11 cellular contexts compared by ENCODE assay signal in the genomic region with DNA sequence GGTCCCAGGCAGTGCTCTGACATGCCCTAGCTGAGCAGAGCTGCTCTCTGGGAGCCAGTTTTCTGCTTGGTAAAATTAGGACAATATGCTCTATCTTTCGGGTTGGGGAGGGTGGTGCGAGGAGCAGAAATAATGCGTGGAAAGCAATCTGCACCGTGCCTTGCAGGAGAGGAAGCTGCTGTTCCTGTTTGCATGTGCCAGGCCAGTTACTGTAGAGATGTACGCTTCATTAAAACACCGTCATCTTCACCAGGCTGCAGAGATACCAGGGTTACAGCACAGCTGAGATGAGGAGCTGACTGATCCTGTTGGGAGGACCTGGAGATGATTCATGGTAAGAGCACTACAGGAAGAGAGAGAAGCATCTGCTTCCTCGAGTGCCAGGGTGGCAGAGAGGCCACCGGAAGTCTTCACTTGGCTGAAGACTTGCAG. TPM values are rescaled to one million over a fixed set of nuclear protein-coding genes. Genes with fewer than 3 reads are reported as not detected.
DNase-seq lines count a peak whose midpoint lies in the region; ATAC-seq and TF ChIP-seq lines count a peak whose summit lies in the region.
"Had no signal": no experiment of that assay in that cellular context is flagged by ENCODE, and none has a peak within 500 bp of the region (broad histone marks: within the 10 kb centered on the region; RNA-seq: fewer than 3 reads in every experiment).

No MANE protein-coding gene starts in this region.

- H4K20me1 ChIP-seq in osteoblast (ENCODE audit: insufficient read depth, low read length): no peaks in the 10 kb centered on the region

- no peaks in the 10 kb centered on the region for H3K27me3 ChIP-seq in osteoblast (ENCODE audit: insufficient read depth, low read length)
- H3K27me3 ChIP-seq: suprapubic skin had no signal

- peak overlapping the region; percentile 74 for H3K27ac Mint-ChIP-seq in T-helper 2 cell treated with Interferon-gamma antibody and Interleukin-4, amounts not matched to agents 5 μg/mL and 100 μg/mL, for 36 hours

- no peaks in the 10 kb centered on the region for H3K9me3 Mint-ChIP-seq in T-helper 2 cell treated with Interferon-gamma antibody and Interleukin-4, amounts not matched to agents 5 μg/mL and 100 μg/mL, for 36 hours

- H3K9me3 ChIP-seq in osteoblast (ENCODE audit: low read depth, low read length): no peaks in the 10 kb centered on the region
- H3K9me3 ChIP-seq: suprapubic skin had no signal

- H3K4me1 Mint-ChIP-seq in T-helper 2 cell treated with Interferon-gamma antibody and Interleukin-4, amounts not matched to agents 5 μg/mL and 100 μg/mL, for 36 hours (ENCODE audit: low read depth): peaks cover 24% of the 10 kb centered on the region

- H3K4me3 Mint-ChIP-seq in T-helper 2 cell treated with Interferon-gamma antibody and Interleukin-4, amounts not matched to agents 5 μg/mL and 100 μg/mL, for 36 hours: peak overlapping the region; percentile 40

- H3K27ac ChIP-seq in osteoblast (ENCODE audit: low read depth, low read length): no peak overlapping the region
- H3K27ac ChIP-seq: suprapubic skin had no signal

- ATAC-seq in esophagus mucosa (peak; percentile 82), HG02798 (IDR thresholded peaks at IDR 0.05; ENCODE audit: poor library complexity, unreplicated experiment) (no peak), GM21526 (IDR thresholded peaks at IDR 0.05; ENCODE audit: low FRiP score, unreplicated experiment) (no peak), HG03460 (IDR thresholded peaks at IDR 0.05; ENCODE audit: unreplicated experiment) (no peak)

- H3K4me2 ChIP-seq in osteoblast (ENCODE audit: insufficient read depth, low read length): no peak overlapping the region

- no peaks in the 10 kb centered on the region for H3K79me2 ChIP-seq in osteoblast (ENCODE audit: insufficient read depth, low read length)

- no peak overlapping the region for H3K4me3 ChIP-seq in osteoblast (ENCODE audit: insufficient read depth, low read length)
- H3K4me3 ChIP-seq: suprapubic skin had no signal

- TF ChIP-seq CTCF in osteoblast (IDR thresholded peaks at IDR 0.05; ENCODE audit: extremely low read depth, low read depth, low read length): no peak

- no peaks in the 10 kb centered on the region for H3K27me3 Mint-ChIP-seq in T-helper 2 cell treated with Interferon-gamma antibody and Interleukin-4, amounts not matched to agents 5 μg/mL and 100 μg/mL, for 36 hours (ENCODE audit: low read depth)

- peaks cover 4% of the 10 kb centered on the region for H3K36me3 Mint-ChIP-seq in T-helper 2 cell treated with Interferon-gamma antibody and Interleukin-4, amounts not matched to agents 5 μg/mL and 100 μg/mL, for 36 hours (ENCODE audit: low read depth)

- DNase-seq in stimulated activated CD4-positive, alpha-beta T cell treated with anti-CD3 and anti-CD28 coated beads, Interleukin-1b, Interleukin-23, amount 100 ng/mL, for 48 hours: peak; percentile 24
- no peak for DNase-seq in stimulated activated CD4-positive, alpha-beta T cell treated with anti-CD3 and anti-CD28 coated beads, Interleukin-4, amount 100 ng/mL, for 4 hours
- peak; percentile 19 for DNase-seq in T-helper 2 cell treated with Interferon-gamma antibody and Interleukin-4, amounts not matched to agents 5 μg/mL and 100 μg/mL, for 36 hours (ENCODE audit: low spot score)
- no peak for DNase-seq in osteoblast (ENCODE audit: insufficient read length, low spot score, missing footprints)
- DNase-seq: DMS79, NCI-H1417 treated with DMSO at 0.1 percent for 48 hours had no signal

- no peaks in the 10 kb centered on the region for H3K4me1 ChIP-seq in osteoblast (ENCODE audit: insufficient read depth, low read length)

- H3K36me3 ChIP-seq in osteoblast (ENCODE audit: insufficient read depth, low read length): no peaks in the 10 kb centered on the region
- H3K36me3 ChIP-seq: suprapubic skin had no signal

- no peak overlapping the region for H2AFZ ChIP-seq in osteoblast (ENCODE audit: low read length)

RNA-seq across cellular contexts. Expression of a gene that starts 29.5 kb away (rescaled TPM):
- total RNA-seq in esophagus mucosa (19.1 TPM), osteoblast (43.0 and 43.8 TPM in 2 replicates)

Comparison
In these comparisons a context has a peak if more than half of its experiments do, and no peak if none do; other contexts are left out.
1. DNase-seq: peak in stimulated activated CD4-positive, alpha-beta T cell treated with anti-CD3 and anti-CD28 coated beads, Interleukin-1b, Interleukin-23, amount 100 ng/mL, for 48 hours (single experiment) and T-helper 2 cell treated with Interferon-gamma antibody and Interleukin-4, amounts not matched to agents 5 μg/mL and 100 μg/mL, for 36 hours (single experiment); none in stimulated activated CD4-positive, alpha-beta T cell treated with anti-CD3 and anti-CD28 coated beads, Interleukin-4, amount 100 ng/mL, for 4 hours (0 of 2) and osteoblast (single experiment).